8 cellular contexts compared by ENCODE assay signal in genomic region chr7:66140924-66141323, GRCh38. TPM values are rescaled to one million over a fixed set of nuclear protein-coding genes. Genes with fewer than 3 reads are reported as not detected.
DNase-seq lines count a peak whose midpoint lies in the region; ATAC-seq and TF ChIP-seq lines count a peak whose summit lies in the region.

No MANE protein-coding gene starts in this region.

- H3K4me1 ChIP-seq in lower lobe of right lung, result peaks cover 35% of the 10 kb centered on the region
- no peaks in the 10 kb centered on the region for H3K4me1 ChIP-seq in uterus

- peaks cover 89% of the 10 kb centered on the region for H3K36me3 ChIP-seq in lower lobe of right lung
- H3K36me3 ChIP-seq in uterus, result no peaks in the 10 kb centered on the region

- no peak for TF ChIP-seq POLR2A in uterus (IDR thresholded peaks at IDR 0.05)

- DNase-seq in COR-L47 (lab: John Stamatoyannopoulos, UW) (peak; percentile 14), NCI-H2171 treated with DMSO at 0.1 percent for 48 hours (lab: John Stamatoyannopoulos, UW) (peak; percentile 62), dermis blood vessel endothelial cell (peak; percentile 77), lower lobe of right lung (peak; percentile 71), uterus (peak; percentile 76 to 77)
- DNase-seq in stimulated activated CD4-positive, alpha-beta T cell treated with anti-CD3 and anti-CD28 coated beads, Interleukin-4, amount 100 ng/mL, for 1 hour, result no peak

- intact Hi-C loops in lower lobe of right lung (cut with DNase I) (no loop called here), uterus (cut with DNase I; ENCODE audit: low total_unique reads) (loop anchor here (10.0 kb wide), 1 partner anchor 64 kb away; the partner anchor contains the start of gene TPST1)

- H3K27ac ChIP-seq in lower lobe of right lung, result peak overlapping the region; percentile 9
- peak overlapping the region; percentile 53 to 54 for H3K27ac ChIP-seq in uterus

- ATAC-seq in lower lobe of right lung (peak; percentile 75 to 80), GM21529 (IDR thresholded peaks at IDR 0.05; ENCODE audit: unreplicated experiment) (no peak), HG03354 (IDR thresholded peaks at IDR 0.05; ENCODE audit: poor library complexity, severe bottlenecking, unreplicated experiment) (no peak)

- H3K4me3 ChIP-seq in lower lobe of right lung (no peak overlapping the region), uterus (no peak overlapping the region)

- H3K9me3 ChIP-seq in lower lobe of right lung (no peaks in the 10 kb centered on the region), uterus (no peaks in the 10 kb centered on the region)

- peak; percentile 64 for TF ChIP-seq CTCF in lower lobe of right lung (IDR thresholded peaks at IDR 0.05)
- TF ChIP-seq CTCF in uterus (IDR thresholded peaks at IDR 0.05), result peak; percentile 60 to 71 (median 64)

- H3K27me3 ChIP-seq in lower lobe of right lung (ENCODE audit: low read depth) (no peaks in the 10 kb centered on the region), uterus (no peaks in the 10 kb centered on the region)

RNA-seq across cellular contexts. Expression of gene CRCP, which starts 26.3 kb away (rescaled TPM):
- 22.5 and 25.4 TPM in 2 replicates for total RNA-seq in dermis blood vessel endothelial cell
- total RNA-seq in lower lobe of right lung, result 35.5 TPM
- total RNA-seq in uterus, result 10 to 100 TPM in 3 of 4 donors, 1 to 10 TPM in 1; 8.5 to 39.7 (median 37.6) TPM

Comparison
In these comparisons a context has a peak if more than half of its experiments do, and no peak if none do; other contexts are left out.
1. ATAC-seq: peak in lower lobe of right lung (2 of 2); none in GM21529 (single experiment) and HG03354 (single experiment).